21 cellular contexts compared by ENCODE assay signal in the genomic region with DNA sequence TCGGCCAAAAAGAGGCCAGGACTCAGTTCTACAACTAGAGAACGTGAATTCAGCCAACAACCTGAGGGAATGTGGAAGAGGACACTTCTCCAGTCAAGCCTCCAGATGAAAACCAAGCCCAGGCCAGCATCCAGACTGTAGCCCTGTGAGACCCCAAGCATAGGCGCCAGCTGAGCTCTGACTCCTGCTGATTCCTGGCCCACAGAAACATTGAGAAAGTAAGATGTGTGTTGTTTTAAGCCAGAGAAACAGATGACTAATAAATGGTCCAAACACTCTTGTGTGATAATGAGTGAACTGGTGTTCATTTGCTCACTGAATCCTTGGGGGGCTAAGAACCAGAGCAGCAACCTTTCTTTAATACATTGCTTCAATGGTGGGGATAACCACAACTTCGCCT. TPM values are rescaled to one million over a fixed set of nuclear protein-coding genes. Genes with fewer than 3 reads are reported as not detected.
DNase-seq lines count a peak whose midpoint lies in the region; FAIRE-seq and TF ChIP-seq lines count a peak whose summit lies in the region.
"Had no signal": no experiment of that assay in that cellular context is flagged by ENCODE, and none has a peak within 500 bp of the region (broad histone marks: within the 10 kb centered on the region; RNA-seq: fewer than 3 reads in every experiment).

No MANE protein-coding gene starts in this region.

- no peak overlapping the region for H3K4me2 ChIP-seq in astrocyte (ENCODE audit: low read length)

- no peak overlapping the region for H3K4me3 ChIP-seq in astrocyte (ENCODE audit: insufficient read depth, low read depth, low read length)
- H3K4me3 ChIP-seq: GM23248, SJCRH30 had no signal

- H3K79me2 ChIP-seq in astrocyte (ENCODE audit: insufficient read depth, low read length), result peaks cover 93% of the 10 kb centered on the region

- peaks cover 45% of the 10 kb centered on the region for H3K36me3 Mint-ChIP-seq in astrocyte (ENCODE audit: low read depth, unreplicated experiment)

- peaks cover 1% of the 10 kb centered on the region for H3K9me3 Mint-ChIP-seq in astrocyte (ENCODE audit: unreplicated experiment)
- H3K9me3 Mint-ChIP-seq: CD4-positive, alpha-beta memory T cell; H9; IgD-negative memory B cell had no signal

- no peaks in the 10 kb centered on the region for H3K9me3 ChIP-seq in astrocyte (ENCODE audit: insufficient read depth, low read depth, low read length)
- H3K9me3 ChIP-seq: SJCRH30 had no signal

- FAIRE-seq in astrocyte (lab: Jason Lieb, UNC), result no peak
- FAIRE-seq: G401.6, GM18507 had no signal

- peaks cover 25% of the 10 kb centered on the region for H3K4me1 ChIP-seq in astrocyte (ENCODE audit: insufficient read depth, low read length)
- H3K4me1 ChIP-seq: SJCRH30 had no signal

- H4K20me1 ChIP-seq in astrocyte (ENCODE audit: insufficient read depth, low read length), result peaks cover 84% of the 10 kb centered on the region

- H3K27ac ChIP-seq in astrocyte (ENCODE audit: low read depth, low read length), result peak overlapping the region; percentile 41
- H3K27ac ChIP-seq: GM23248, SJCRH30 had no signal

- H3K27ac Mint-ChIP-seq in astrocyte (ENCODE audit: unreplicated experiment), result no peak overlapping the region
- H3K27ac Mint-ChIP-seq: CD4-positive, alpha-beta memory T cell; H9 had no signal

- H3K4me3 Mint-ChIP-seq in astrocyte (ENCODE audit: unreplicated experiment), result no peak overlapping the region
- H3K4me3 Mint-ChIP-seq: CD4-positive, alpha-beta memory T cell; H9; IgD-negative memory B cell had no signal

- peaks cover 10% of the 10 kb centered on the region for H3K4me1 Mint-ChIP-seq in astrocyte (ENCODE audit: low read depth, unreplicated experiment)

- H2AFZ ChIP-seq in astrocyte (ENCODE audit: low read depth, low read length), result no peak overlapping the region
- H2AFZ ChIP-seq: GM23248 had no signal

- H3K27me3 Mint-ChIP-seq in astrocyte (ENCODE audit: low read depth, unreplicated experiment), result no peaks in the 10 kb centered on the region
- H3K27me3 Mint-ChIP-seq: CD4-positive, alpha-beta memory T cell; IgD-negative memory B cell had no signal

- no peaks in the 10 kb centered on the region for H3K27me3 ChIP-seq in astrocyte (ENCODE audit: insufficient read depth, low read length)
- H3K27me3 ChIP-seq: SJCRH30 had no signal

- no peak for TF ChIP-seq CTCF in astrocyte (IDR thresholded peaks at IDR 0.05; ENCODE audit: insufficient read depth, low read depth, low read length)

- no peak overlapping the region for H3K9ac ChIP-seq in astrocyte (ENCODE audit: low read length)
- H3K9ac ChIP-seq: GM23248 had no signal

- DNase-seq in Daoy (ENCODE audit: low read depth), result peak; percentile 13
- DNase-seq in M059J (ENCODE audit: low read depth), result peak; percentile 17
- no peak for DNase-seq in astrocyte (ENCODE audit: low read depth)
- DNase-seq in iris pigment epithelial cell (ENCODE audit: low read depth), result peak; percentile 23
- no peak for DNase-seq in SK-N-DZ (ENCODE audit: low spot score)
- DNase-seq in NCI-H146 (lab: John Stamatoyannopoulos, UW), result no peak
- no peak for DNase-seq in NCI-H1092 (lab: John Stamatoyannopoulos, UW)
- DNase-seq: CD4-positive, alpha-beta memory T cell; DND-41; H9; NCI-H1436; NCI-H2029; NCI-H226; NCI-H510A treated with DMSO at 0.1 percent for 48 hours; NCI-H774; NK-92 treated with Interleukin-12 subunit alpha and Interleukin-12 subunit beta, amount 100 ng/mL, for 24 hours; SJCRH30 had no signal

- peaks cover 30% of the 10 kb centered on the region for H3K36me3 ChIP-seq in astrocyte (ENCODE audit: insufficient read depth, low read length)

RNA-seq across cellular contexts. Expression of gene SLC7A1, which starts 44.9 kb away (rescaled TPM):
- total RNA-seq in Daoy (2014; rRNA removed; shearing (Covaris generic)), result 15.6 and 22.0 TPM in 2 replicates
- 9.3 and 15.9 TPM in 2 replicates for total RNA-seq in M059J (2014; rRNA removed; shearing (Covaris generic))
- 112 and 115 TPM in 2 replicates for total RNA-seq in astrocyte
- 18.3 and 20.5 TPM in 2 replicates for polyA plus RNA-seq in SK-N-DZ (2014; cell fraction: cytosol; rRNA removed)
- polyA plus RNA-seq in SK-N-DZ (2014; cell fraction: nucleus; rRNA removed), result 10.8 and 21.7 TPM in 2 replicates

Comparison
In these comparisons a context has a peak if more than half of its experiments do, and no peak if none do; other contexts are left out.
1. DNase-seq: peak in Daoy (single experiment), M059J (single experiment) and iris pigment epithelial cell (single experiment); none in astrocyte (single experiment), SK-N-DZ (single experiment), NCI-H146 (single experiment) and NCI-H1092 (single experiment).